Comparison of ENCODE assay signal across 31 cellular contexts in the genomic region with DNA sequence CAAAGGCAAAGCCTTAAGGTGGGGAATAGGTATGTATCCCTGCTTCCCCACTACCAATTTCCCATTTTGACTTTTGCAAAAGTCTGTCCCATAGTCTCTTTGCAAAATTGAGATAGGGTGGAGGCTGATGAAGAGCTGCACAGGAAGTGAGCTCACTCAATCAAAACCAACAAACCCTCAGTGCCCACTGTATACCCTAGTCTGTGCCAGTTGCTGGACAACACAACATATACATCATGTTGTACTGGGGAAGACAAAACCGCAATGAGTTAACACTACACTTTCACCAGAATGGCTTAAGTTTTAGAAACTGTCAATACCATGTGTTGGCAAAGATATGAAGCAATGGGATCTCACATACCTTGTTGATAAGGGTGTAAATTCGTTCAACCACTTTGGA.
"Had no signal": no experiment of that assay in that cellular context is flagged by ENCODE, and none has a peak within 500 bp of the region (broad histone marks: within the 10 kb centered on the region; RNA-seq: fewer than 3 reads in every experiment).

No MANE protein-coding gene starts in this region.

- H3K27me3 ChIP-seq: brain microvascular endothelial cell, dorsolateral prefrontal cortex, heart left ventricle had no signal

- ATAC-seq: activated CD4-positive, alpha-beta T cell treated with anti-CD3 and anti-CD28 coated beads for 36 hours; activated CD8-positive, alpha-beta memory T cell treated with anti-CD3 and anti-CD28 coated beads, Interleukin-2, amount 10 ng/mL, durations not matched to agents 7 days and 5 days; activated CD8-positive, alpha-beta T cell treated with anti-CD3 and anti-CD28 coated beads, Interleukin-2, amount 10 ng/mL, durations not matched to agents 7 days and 5 days; activated T-helper 17 cell treated with anti-CD3 and anti-CD28 coated beads, Interleukin-2, amount 50 U/mL, for 72 hours; esophagus mucosa; heart left ventricle had no signal

- H3K27ac Mint-ChIP-seq: activated CD4-positive, alpha-beta memory T cell treated with anti-CD3 and anti-CD28 coated beads for 36 hours; activated CD4-positive, alpha-beta T cell treated with anti-CD3 and anti-CD28 coated beads for 36 hours; activated CD4-positive, alpha-beta T cell treated with anti-CD3 and anti-CD28 coated beads, Interleukin-2, amount 10 ng/mL, durations not matched to agents 24 days and 14 days; activated CD8-positive, alpha-beta memory T cell treated with anti-CD3 and anti-CD28 coated beads, Interleukin-2, amount 10 ng/mL, durations not matched to agents 7 days and 5 days; activated CD8-positive, alpha-beta T cell treated with anti-CD3 and anti-CD28 coated beads, Interleukin-2, amount 10 ng/mL, durations not matched to agents 7 days and 5 days; activated naive CD8-positive, alpha-beta T cell; activated T-cell treated with anti-CD3 and anti-CD28 coated beads, Interleukin-2, amount 50 U/mL, for 24 hours; activated T-helper 17 cell treated with anti-CD3 and anti-CD28 coated beads, Interleukin-2, amount 50 U/mL, for 72 hours; dendritic cell treated with granulocyte-macrophage colony-stimulating factor and Interleukin-4, amounts not matched to agents 40 ng/mL and 50 ng/mL, for 4 days; endodermal cell had no signal

- DNase-seq: activated CD4-positive, alpha-beta memory T cell treated with anti-CD3 and anti-CD28 coated beads for 36 hours; activated CD4-positive, alpha-beta T cell treated with anti-CD3 and anti-CD28 coated beads for 36 hours; activated CD4-positive, alpha-beta T cell treated with anti-CD3 and anti-CD28 coated beads, Interleukin-2, amount 10 ng/mL, durations not matched to agents 24 days and 14 days; activated CD4-positive, CD25-positive, alpha-beta regulatory T cell; activated CD4-positive, CD25-positive, alpha-beta regulatory T cell treated with anti-CD3 and anti-CD28 coated beads, Interleukin-2, amount 50 U/mL, for 72 hours; activated CD8-positive, alpha-beta memory T cell treated with anti-CD3 and anti-CD28 coated beads, Interleukin-2, amount 10 ng/mL, durations not matched to agents 7 days and 5 days; activated CD8-positive, alpha-beta memory T cell treated with anti-CD3 and anti-CD28 coated beads, Interleukin-2, amount 50 U/mL, for 4 hours; activated CD8-positive, alpha-beta T cell treated with anti-CD3 and anti-CD28 coated beads, Interleukin-2, amount 10 ng/mL, durations not matched to agents 7 days and 5 days; activated effector memory CD4-positive, alpha-beta T cell treated with Interleukin-2 at 50 U/mL for 16 hours; activated gamma-delta T cell treated with Interleukin-2 at 50 U/mL for 16 hours; activated naive CD4-positive, alpha-beta T cell treated with anti-CD3 and anti-CD28 coated beads, Interleukin-2, amount 50 U/mL, for 16 hours; activated naive CD4-positive, alpha-beta T cell treated with Interleukin-2 at 50 U/mL for 16 hours; activated T-cell treated with anti-CD3 and anti-CD28 coated beads, Interleukin-2, amount 50 U/mL, for 24 hours; amniotic stem cell; anterior cingulate cortex; brain microvascular endothelial cell; dorsolateral prefrontal cortex; effector memory CD4-positive, alpha-beta T cell; endodermal cell; foreskin fibroblast; glutamatergic neuron; heart left ventricle had no signal

- H3K36me3 ChIP-seq: brain microvascular endothelial cell, heart left ventricle had no signal

- H3K9me3 Mint-ChIP-seq: activated CD4-positive, alpha-beta memory T cell treated with anti-CD3 and anti-CD28 coated beads for 36 hours; activated CD4-positive, alpha-beta T cell treated with anti-CD3 and anti-CD28 coated beads, Interleukin-2, amount 10 ng/mL, durations not matched to agents 24 days and 14 days; activated T-cell treated with anti-CD3 and anti-CD28 coated beads, Interleukin-2, amount 50 U/mL, for 24 hours; activated T-helper 17 cell treated with anti-CD3 and anti-CD28 coated beads, Interleukin-2, amount 50 U/mL, for 72 hours; central memory CD8-positive, alpha-beta T cell; endodermal cell had no signal

- H3K4me1 Mint-ChIP-seq: activated CD4-positive, alpha-beta T cell treated with anti-CD3 and anti-CD28 coated beads, Interleukin-2, amount 10 ng/mL, durations not matched to agents 24 days and 14 days; activated T-helper 17 cell treated with anti-CD3 and anti-CD28 coated beads, Interleukin-2, amount 50 U/mL, for 72 hours; central memory CD8-positive, alpha-beta T cell had no signal

- H3K9me3 ChIP-seq: heart left ventricle had no signal

- H3K27me3 Mint-ChIP-seq: activated CD4-positive, alpha-beta T cell treated with anti-CD3 and anti-CD28 coated beads for 36 hours; activated CD8-positive, alpha-beta memory T cell treated with anti-CD3 and anti-CD28 coated beads, Interleukin-2, amount 10 ng/mL, durations not matched to agents 7 days and 5 days; activated naive CD8-positive, alpha-beta T cell; activated T-cell treated with anti-CD3 and anti-CD28 coated beads, Interleukin-2, amount 50 U/mL, for 24 hours; dendritic cell treated with granulocyte-macrophage colony-stimulating factor and Interleukin-4, amounts not matched to agents 40 ng/mL and 50 ng/mL, for 4 days had no signal

- H3K36me3 Mint-ChIP-seq: activated CD4-positive, alpha-beta memory T cell treated with anti-CD3 and anti-CD28 coated beads for 36 hours; activated CD8-positive, alpha-beta memory T cell treated with anti-CD3 and anti-CD28 coated beads, Interleukin-2, amount 10 ng/mL, durations not matched to agents 7 days and 5 days; activated naive CD8-positive, alpha-beta T cell had no signal

- H3K4me3 ChIP-seq: coronary artery, dorsolateral prefrontal cortex, heart left ventricle had no signal

- H3K27ac ChIP-seq: brain microvascular endothelial cell, coronary artery, dorsolateral prefrontal cortex, heart left ventricle had no signal

- FAIRE-seq: astrocyte, bronchial epithelial cell, frontal cortex had no signal

- H3K4me3 Mint-ChIP-seq: activated CD4-positive, alpha-beta memory T cell treated with anti-CD3 and anti-CD28 coated beads for 36 hours; activated CD4-positive, alpha-beta T cell treated with anti-CD3 and anti-CD28 coated beads for 36 hours; activated CD4-positive, alpha-beta T cell treated with anti-CD3 and anti-CD28 coated beads, Interleukin-2, amount 10 ng/mL, durations not matched to agents 24 days and 14 days; activated CD8-positive, alpha-beta memory T cell treated with anti-CD3 and anti-CD28 coated beads, Interleukin-2, amount 10 ng/mL, durations not matched to agents 7 days and 5 days; activated CD8-positive, alpha-beta T cell treated with anti-CD3 and anti-CD28 coated beads, Interleukin-2, amount 10 ng/mL, durations not matched to agents 7 days and 5 days; activated naive CD8-positive, alpha-beta T cell; activated T-cell treated with anti-CD3 and anti-CD28 coated beads, Interleukin-2, amount 50 U/mL, for 24 hours; activated T-helper 17 cell treated with anti-CD3 and anti-CD28 coated beads, Interleukin-2, amount 50 U/mL, for 72 hours; central memory CD8-positive, alpha-beta T cell; dendritic cell treated with granulocyte-macrophage colony-stimulating factor and Interleukin-4, amounts not matched to agents 40 ng/mL and 50 ng/mL, for 4 days; endodermal cell had no signal
